26 cellular contexts compared by ENCODE assay signal in genomic region chr11:72303179-72303578, GRCh38. TPM values are rescaled to one million over a fixed set of nuclear protein-coding genes. Genes with fewer than 3 reads are reported as not detected.
DNase-seq lines count a peak whose midpoint lies in the region; ATAC-seq and TF ChIP-seq lines count a peak whose summit lies in the region.
"Had no signal": no experiment of that assay in that cellular context is flagged by ENCODE, and none has a peak within 500 bp of the region (broad histone marks: within the 10 kb centered on the region; RNA-seq: fewer than 3 reads in every experiment).

No MANE protein-coding gene starts in this region.

- intact Hi-C loops in activated CD4-positive, alpha-beta T cell treated with anti-CD3 and anti-CD28 coated beads, Interleukin-2, amount 10 ng/mL, durations not matched to agents 24 days and 14 days (cut with micrococcal nuclease): no loop called here
- intact Hi-C loops in OCI-LY7 (cut with micrococcal nuclease; ENCODE audit: unreplicated experiment): no loop called here

- H3K4me3 ChIP-seq in OCI-LY7 (ENCODE audit: low read depth, low read length, poor library complexity, severe bottlenecking): no peak overlapping the region
- H3K4me3 ChIP-seq: Peyer's patch, SK-N-MC had no signal

- H3K79me2 ChIP-seq in OCI-LY7 (ENCODE audit: insufficient read depth, low read depth, low read length): no peaks in the 10 kb centered on the region

- H3K4me1 Mint-ChIP-seq in activated CD4-positive, alpha-beta T cell treated with anti-CD3 and anti-CD28 coated beads, Interleukin-2, amount 10 ng/mL, durations not matched to agents 24 days and 14 days: peaks cover 4% of the 10 kb centered on the region
- no peaks in the 10 kb centered on the region for H3K4me1 Mint-ChIP-seq in activated CD8-positive, alpha-beta memory T cell treated with anti-CD3 and anti-CD28 coated beads, Interleukin-2, amount 10 ng/mL, durations not matched to agents 7 days and 5 days
- H3K4me1 Mint-ChIP-seq: CD14-positive monocyte; CD8-positive, alpha-beta memory T cell had no signal

- no peaks in the 10 kb centered on the region for H3K9me2 ChIP-seq in OCI-LY7 (ENCODE audit: insufficient read depth, low read length)

- H3K36me3 ChIP-seq in OCI-LY7 (ENCODE audit: insufficient read depth, low read length): 0 out of 2 replicates have a peak, but pooled peaks cover 3% of the 10 kb centered on the region

- no peak overlapping the region for H3K4me3 Mint-ChIP-seq in activated CD4-positive, alpha-beta T cell treated with anti-CD3 and anti-CD28 coated beads, Interleukin-2, amount 10 ng/mL, durations not matched to agents 24 days and 14 days
- no peak overlapping the region for H3K4me3 Mint-ChIP-seq in activated CD8-positive, alpha-beta memory T cell treated with anti-CD3 and anti-CD28 coated beads, Interleukin-2, amount 10 ng/mL, durations not matched to agents 7 days and 5 days
- H3K4me3 Mint-ChIP-seq: CD14-positive monocyte; CD8-positive, alpha-beta memory T cell had no signal

- no peaks in the 10 kb centered on the region for H3K9me3 ChIP-seq in OCI-LY7 (ENCODE audit: low read length)
- H3K9me3 ChIP-seq: BE2C, Peyer's patch had no signal

- no peak overlapping the region for H3K4me2 ChIP-seq in OCI-LY7 (ENCODE audit: low read length)

- H3K4me1 ChIP-seq in OCI-LY7 (ENCODE audit: insufficient read depth, low read length, poor library complexity, severe bottlenecking): no peaks in the 10 kb centered on the region
- H3K4me1 ChIP-seq: Peyer's patch had no signal

- CTCF ChIA-PET in OCI-LY7 (lab: Charles Lee; ENCODE audit: unreplicated experiment): no interaction called here
- CTCF ChIA-PET in activated CD8-positive, alpha-beta memory T cell treated with anti-CD3 and anti-CD28 coated beads, Interleukin-2, amount 10 ng/mL, durations not matched to agents 7 days and 5 days (lab: Charles Lee): interaction anchor here (1.4 kb wide), 1 partner anchor 212 kb away, joined by 3 read pairs; no protein-coding TSS in a partner anchor

- no peak for TF ChIP-seq CTCF in OCI-LY7 (conservative IDR thresholded peaks at IDR 0.05; ENCODE audit: low read length)

- H3K27ac Mint-ChIP-seq in activated CD4-positive, alpha-beta T cell treated with anti-CD3 and anti-CD28 coated beads, Interleukin-2, amount 10 ng/mL, durations not matched to agents 24 days and 14 days: peak overlapping the region; percentile 11
- H3K27ac Mint-ChIP-seq in activated CD8-positive, alpha-beta memory T cell treated with anti-CD3 and anti-CD28 coated beads, Interleukin-2, amount 10 ng/mL, durations not matched to agents 7 days and 5 days: no peak overlapping the region
- H3K27ac Mint-ChIP-seq: CD8-positive, alpha-beta memory T cell had no signal

- H4K20me1 ChIP-seq in OCI-LY7 (ENCODE audit: insufficient read depth, low read length): no peaks in the 10 kb centered on the region

- no peak overlapping the region for H2AFZ ChIP-seq in OCI-LY7 (ENCODE audit: low read length)

- no peak overlapping the region for H3K27ac ChIP-seq in OCI-LY7 (ENCODE audit: low read depth, low read length, poor library complexity, severe bottlenecking)
- H3K27ac ChIP-seq: 22Rv1, Peyer's patch, SK-N-MC had no signal

- POLR2A ChIA-PET in OCI-LY7 (lab: Charles Lee): no interaction called here

- peaks cover 15% of the 10 kb centered on the region for H3K36me3 Mint-ChIP-seq in activated CD4-positive, alpha-beta T cell treated with anti-CD3 and anti-CD28 coated beads, Interleukin-2, amount 10 ng/mL, durations not matched to agents 24 days and 14 days (ENCODE audit: low read depth)
- peaks cover 2% of the 10 kb centered on the region for H3K36me3 Mint-ChIP-seq in activated CD8-positive, alpha-beta memory T cell treated with anti-CD3 and anti-CD28 coated beads, Interleukin-2, amount 10 ng/mL, durations not matched to agents 7 days and 5 days

- no peak for DNase-seq in activated CD4-positive, alpha-beta T cell treated with anti-CD3 and anti-CD28 coated beads, Interleukin-2, amount 10 ng/mL, durations not matched to agents 24 days and 14 days
- no peak for DNase-seq in activated CD4-positive, alpha-beta T cell treated with anti-CD3 and anti-CD28 coated beads, Interleukin-2, amount 50 U/mL, for 1 hour
- DNase-seq in astrocyte of the hippocampus (ENCODE audit: low read depth, low spot score) (peak; percentile 23), mesenteric fat pad (ENCODE audit: low spot score) (peak; percentile 60), NCI-H345 (lab: John Stamatoyannopoulos, UW) (no peak), OCI-LY7 (ENCODE audit: low spot score) (no peak)
- no peak for DNase-seq in activated CD8-positive, alpha-beta memory T cell treated with anti-CD3 and anti-CD28 coated beads, Interleukin-2, amount 10 ng/mL, durations not matched to agents 7 days and 5 days
- DNase-seq: ACHN; BE2C; CD8-positive, alpha-beta memory T cell; DMS 273 treated with DMSO at 0.1 percent for 48 hours; DMS79; EL; GF-D8; NCI-H1048; NCI-H1436; NCI-H187; NCI-H526 treated with DMSO at 0.1 percent for 48 hours; OCI-M1; Peyer's patch; SHP77 treated with DMSO at 0.1 percent for 48 hours had no signal

- no TSS peak for BruUV-seq in OCI-LY7 (replicated peaks; lab: Mats Ljungman, UMichigan)

- H3K9me3 Mint-ChIP-seq in activated CD4-positive, alpha-beta T cell treated with anti-CD3 and anti-CD28 coated beads, Interleukin-2, amount 10 ng/mL, durations not matched to agents 24 days and 14 days: no peaks in the 10 kb centered on the region
- no peaks in the 10 kb centered on the region for H3K9me3 Mint-ChIP-seq in activated CD8-positive, alpha-beta memory T cell treated with anti-CD3 and anti-CD28 coated beads, Interleukin-2, amount 10 ng/mL, durations not matched to agents 7 days and 5 days (ENCODE audit: low read depth)
- H3K9me3 Mint-ChIP-seq: CD8-positive, alpha-beta memory T cell had no signal

- no peak for ATAC-seq in activated CD8-positive, alpha-beta memory T cell treated with anti-CD3 and anti-CD28 coated beads, Interleukin-2, amount 10 ng/mL, durations not matched to agents 7 days and 5 days

- H3K27me3 Mint-ChIP-seq in activated CD4-positive, alpha-beta T cell treated with anti-CD3 and anti-CD28 coated beads, Interleukin-2, amount 10 ng/mL, durations not matched to agents 24 days and 14 days: no peaks in the 10 kb centered on the region
- H3K27me3 Mint-ChIP-seq in activated CD8-positive, alpha-beta memory T cell treated with anti-CD3 and anti-CD28 coated beads, Interleukin-2, amount 10 ng/mL, durations not matched to agents 7 days and 5 days: no peaks in the 10 kb centered on the region
- H3K27me3 Mint-ChIP-seq: CD8-positive, alpha-beta memory T cell had no signal

RNA-seq across cellular contexts. Expression of gene PHOX2A, which starts 59.2 kb away (rescaled TPM):
- not detected in 2 replicates for total RNA-seq in activated CD4-positive, alpha-beta T cell treated with anti-CD3 and anti-CD28 coated beads, Interleukin-2, amount 10 ng/mL, durations not matched to agents 24 days and 14 days
- total RNA-seq in mesenteric fat pad (not detected), OCI-LY7 (2022) (not detected in 2 replicates)
- not detected in 2 replicates for total RNA-seq in OCI-LY7 (2014; rRNA removed; shearing (Covaris generic))
- total RNA-seq in activated CD8-positive, alpha-beta memory T cell treated with anti-CD3 and anti-CD28 coated beads, Interleukin-2, amount 10 ng/mL, durations not matched to agents 7 days and 5 days: not detected
- total RNA-seq: CD8-positive, alpha-beta memory T cell; HT-29; NCI-H460; Peyer's patch had no signal

Comparison
In these comparisons a context has a peak if more than half of its experiments do, and no peak if none do; other contexts are left out.
1. DNase-seq: peak in astrocyte of the hippocampus (single experiment) and mesenteric fat pad (single experiment); none in activated CD4-positive, alpha-beta T cell treated with anti-CD3 and anti-CD28 coated beads, Interleukin-2, amount 10 ng/mL, durations not matched to agents 24 days and 14 days (single experiment), activated CD4-positive, alpha-beta T cell treated with anti-CD3 and anti-CD28 coated beads, Interleukin-2, amount 50 U/mL, for 1 hour (single experiment), NCI-H345 (single experiment), OCI-LY7 (single experiment) and activated CD8-positive, alpha-beta memory T cell treated with anti-CD3 and anti-CD28 coated beads, Interleukin-2, amount 10 ng/mL, durations not matched to agents 7 days and 5 days (single experiment).